22 cellular contexts compared by ENCODE assay signal in genomic region chr3:8624612-8625011, GRCh38. TPM values are rescaled to one million over a fixed set of nuclear protein-coding genes. Genes with fewer than 3 reads are reported as not detected.
"Had no signal": no experiment of that assay in that cellular context is flagged by ENCODE, and none has a peak within 500 bp of the region (broad histone marks: within the 10 kb centered on the region; RNA-seq: fewer than 3 reads in every experiment).

No MANE protein-coding gene starts in this region.

- ATAC-seq: left cardiac atrium, right cardiac atrium had no signal

- H3K27ac Mint-ChIP-seq: nephron progenitor cell had no signal

- DNase-seq: cortex of kidney; dorsolateral prefrontal cortex; effector CD8-positive, alpha-beta T cell; foreskin melanocyte; head of caudate nucleus; kidney; left cardiac atrium; left ventricle myocardium inferior; mesenchymal stem cell; midbrain; nephron progenitor cell; posterior cingulate gyrus; right cardiac atrium; spleen; stimulated activated CD4-positive, alpha-beta T cell treated with anti-CD3 and anti-CD28 coated beads, Interleukin-2, amount 100 ng/mL, for 24 hours; stimulated activated naive CD4-positive, alpha-beta T cell treated with Interleukin-2 at 50 U/mL for 16 hours had no signal

- H3K27ac ChIP-seq: dorsolateral prefrontal cortex, hepatocyte, left ventricle myocardium inferior, spleen, tibial artery, upper lobe of left lung, vagina had no signal

- H2AFZ ChIP-seq: hepatocyte had no signal

- H3K36me3 ChIP-seq: left ventricle myocardium inferior, spleen, tibial artery, upper lobe of left lung, vagina had no signal

- H3K79me2 ChIP-seq: hepatocyte had no signal

- H3K4me2 ChIP-seq: hepatocyte had no signal

- H3K27me3 ChIP-seq: dorsolateral prefrontal cortex, hepatocyte, tibial artery, upper lobe of left lung, vagina had no signal

- H3K4me3 Mint-ChIP-seq: nephron progenitor cell had no signal

- FAIRE-seq: kidney had no signal

- H3K9me3 ChIP-seq: left ventricle myocardium inferior, spleen, tibial artery, upper lobe of left lung, vagina had no signal

- H3K4me3 ChIP-seq: dorsolateral prefrontal cortex, hepatocyte, left ventricle myocardium inferior, lung, spleen, tibial artery, upper lobe of left lung, vagina had no signal

RNA-seq across cellular contexts. Expression of gene SSUH2, which starts 20.0 kb away (rescaled TPM):
- total RNA-seq: osteocyte, vagina had no signal
